21 cellular contexts compared by ENCODE assay signal in the genomic region with DNA sequence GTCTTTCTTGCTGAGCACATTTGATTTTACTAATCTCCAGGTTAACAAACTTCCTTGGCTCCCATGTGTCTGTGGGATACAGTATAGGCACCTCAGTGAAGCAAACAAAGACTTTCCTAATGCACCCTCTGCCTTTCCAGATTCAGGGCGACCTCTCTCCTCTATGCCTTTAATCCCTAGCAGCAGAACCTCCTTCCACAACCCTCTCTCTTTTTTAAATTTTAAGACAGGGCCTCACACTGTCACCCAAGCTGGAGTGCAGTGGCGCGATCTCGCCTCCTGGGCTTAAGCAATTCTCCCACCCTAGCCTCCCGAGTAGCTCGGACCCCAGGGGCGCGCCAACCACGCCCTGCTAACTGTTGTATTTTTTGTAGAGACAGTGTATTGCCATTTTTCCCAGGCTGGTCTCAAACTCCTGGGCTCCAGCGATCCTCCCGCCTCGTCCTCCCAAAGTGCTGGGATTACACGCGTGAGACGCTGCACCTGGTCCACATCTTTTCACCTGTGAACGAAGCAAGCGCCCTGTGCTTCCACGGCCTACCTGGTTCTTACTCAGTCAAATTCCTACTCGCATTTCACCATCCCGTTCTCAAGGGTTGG. TPM values are rescaled to one million over a fixed set of nuclear protein-coding genes. Genes with fewer than 3 reads are reported as not detected.
DNase-seq lines count a peak whose midpoint lies in the region; ATAC-seq and TF ChIP-seq lines count a peak whose summit lies in the region.
"Had no signal": no experiment of that assay in that cellular context is flagged by ENCODE, and none has a peak within 500 bp of the region (broad histone marks: within the 10 kb centered on the region; RNA-seq: fewer than 3 reads in every experiment).

No MANE protein-coding gene starts in this region.

- H4K20me1 ChIP-seq in GM23248 (ENCODE audit: insufficient read depth), result no peaks in the 10 kb centered on the region

- H2BK5ac ChIP-seq in mesenchymal stem cell (ENCODE audit: low read depth, low read length, poor library complexity, severe bottlenecking), result no peak overlapping the region

- H2BK15ac ChIP-seq in mesenchymal stem cell (ENCODE audit: low read depth, poor library complexity, severe bottlenecking), result peak overlapping the region; percentile 36

- H3K4me1 Mint-ChIP-seq in CD4-positive, alpha-beta T cell (ENCODE audit: low read depth), result peaks cover 20% of the 10 kb centered on the region

- H4K8ac ChIP-seq in mesenchymal stem cell (ENCODE audit: low read length), result no peak overlapping the region

- H3K9me3 Mint-ChIP-seq in CD4-positive, alpha-beta T cell, result no peaks in the 10 kb centered on the region
- H3K9me3 Mint-ChIP-seq: CD4-positive, alpha-beta memory T cell had no signal

- no peak for ATAC-seq in CD4-positive, alpha-beta T cell (ENCODE audit: poor library complexity)
- no peak for ATAC-seq in HG02610 (IDR thresholded peaks at IDR 0.05; ENCODE audit: unreplicated experiment)
- ATAC-seq: GM12878, PC-3 had no signal

- H3K27me3 ChIP-seq in CD4-positive, alpha-beta T cell (ENCODE audit: control insufficient read depth, insufficient read depth, low read length), result no peaks in the 10 kb centered on the region
- H3K27me3 ChIP-seq in GM23248 (replicated peaks; ENCODE audit: insufficient read depth) (no peaks in the 10 kb centered on the region), mesenchymal stem cell (ENCODE audit: control insufficient read depth in 1 of 2, insufficient read depth in 1 of 2, low read length in 2 of 2) (no peaks in the 10 kb centered on the region)
- H3K27me3 ChIP-seq: BE2C had no signal

- no peak overlapping the region for H3K4me3 ChIP-seq in GM23248
- H3K4me3 ChIP-seq in SK-N-MC, result no peak overlapping the region
- H3K4me3 ChIP-seq in mesenchymal stem cell (ENCODE audit: insufficient read depth in 1 of 2, low read depth in 1 of 2, low read length in 2 of 2), result no peak overlapping the region
- H3K4me3 ChIP-seq: GM12878 had no signal

- H3K14ac ChIP-seq in mesenchymal stem cell (ENCODE audit: low read length in 2 of 2), result no peak overlapping the region

- peaks cover 20% of the 10 kb centered on the region; the same call in 1 of the 2 replicates for H3K4me1 ChIP-seq in GM23248 (ENCODE audit: insufficient read depth)
- H3K4me1 ChIP-seq in mesenchymal stem cell (ENCODE audit: control insufficient read depth, insufficient read depth, low read depth, low read length), result peaks cover 2% of the 10 kb centered on the region
- H3K4me1 ChIP-seq: BE2C had no signal

- no peak overlapping the region for H2BK12ac ChIP-seq in mesenchymal stem cell (ENCODE audit: low read length in 2 of 2)

- H3K9me3 ChIP-seq in CD4-positive, alpha-beta T cell (ENCODE audit: control insufficient read depth, low read length), result no peaks in the 10 kb centered on the region
- no peaks in the 10 kb centered on the region for H3K9me3 ChIP-seq in GM23248 (ENCODE audit: low read depth)
- H3K9me3 ChIP-seq in SK-N-MC (ENCODE audit: low read depth, low read length), result no peaks in the 10 kb centered on the region
- H3K9me3 ChIP-seq in mesenchymal stem cell (ENCODE audit: control insufficient read depth, low read length), result no peaks in the 10 kb centered on the region
- H3K9me3 ChIP-seq: BE2C had no signal

- H3K27ac Mint-ChIP-seq in CD4-positive, alpha-beta T cell, result no peak overlapping the region

- H4K91ac ChIP-seq in mesenchymal stem cell (ENCODE audit: low read length), result no peak overlapping the region

- POLR2A ChIA-PET in CD4-positive, alpha-beta T cell (lab: Charles Lee), result interaction anchor here (3.1 kb wide), 1 partner anchor 11 kb away, joined by 21 read pairs; the partner anchor contains the start of gene DPP8

- peaks cover 8% of the 10 kb centered on the region for H3K36me3 Mint-ChIP-seq in CD4-positive, alpha-beta T cell (ENCODE audit: low read depth)

- H3K9ac ChIP-seq in GM23248, result no peak overlapping the region
- H3K9ac ChIP-seq in SK-N-MC (ENCODE audit: insufficient read length), result no peak overlapping the region
- H3K9ac ChIP-seq in mesenchymal stem cell (ENCODE audit: low read length), result no peak overlapping the region

- H3F3A ChIP-seq in GM23248 (ENCODE audit: insufficient read depth), result peaks cover 5% of the 10 kb centered on the region

- H2BK120ac ChIP-seq in mesenchymal stem cell (ENCODE audit: low read depth, low read length), result no peak overlapping the region

- TF ChIP-seq CTCF in CD4-positive, alpha-beta T cell (IDR thresholded peaks at IDR 0.05), result no peak

- H3K4me2 ChIP-seq in GM23248 (ENCODE audit: unreplicated experiment) (no peak overlapping the region), mesenchymal stem cell (ENCODE audit: low read length, poor library complexity, severe bottlenecking) (no peak overlapping the region)

- intact Hi-C loops in CD4-positive, alpha-beta T cell (cut with DNase I, micrococcal nuclease), result no loop called here

- H3K36me3 ChIP-seq in GM23248 (ENCODE audit: low read depth) (no peaks in the 10 kb centered on the region), SK-N-MC (ENCODE audit: insufficient read depth, low read length) (0 out of 2 replicates have a peak, but pooled peaks cover 3% of the 10 kb centered on the region), mesenchymal stem cell (ENCODE audit: control insufficient read depth in 1 of 2, insufficient read depth in 2 of 2, low read depth in 1 of 2, low read length in 2 of 2) (no peaks in the 10 kb centered on the region)
- H3K36me3 ChIP-seq: BE2C had no signal

- no peaks in the 10 kb centered on the region for H3K79me1 ChIP-seq in mesenchymal stem cell (replicated peaks; ENCODE audit: low read length, poor library complexity, severe bottlenecking)

- no peak overlapping the region for H3K23ac ChIP-seq in mesenchymal stem cell (ENCODE audit: low read length in 2 of 2)

- CTCF ChIA-PET in CD4-positive, alpha-beta T cell (lab: Charles Lee), result interaction anchor here (0.6 to 1.0 kb wide), 3 partner anchors 10 to 35 kb away, joined by 3 to 5 read pairs (median 3); no protein-coding TSS in a partner anchor

- H3K9me2 ChIP-seq in GM23248 (ENCODE audit: insufficient read depth), result no peaks in the 10 kb centered on the region

- WGBS in GM23248 (ENCODE audit: low coverage in 1 of 2, low lambda C conversion rate in 2 of 2, missing lambda C conversion rate in 2 of 2), 2 experiments, result 93 to 94% methylated on average over 20 of the region's 20 CpGs
- WGBS in mesenchymal stem cell, result 92% methylated on average over 20 of the region's 20 CpGs

- H3K27ac ChIP-seq in CD4-positive, alpha-beta T cell (ENCODE audit: low read depth, low read length), result no peak overlapping the region
- H3K27ac ChIP-seq in GM23248 (no peak overlapping the region), SK-N-MC (peak overlapping the region; percentile 75), mesenchymal stem cell (ENCODE audit: low read length, poor library complexity, severe bottlenecking) (no peak overlapping the region)
- H3K27ac ChIP-seq: RWPE1 had no signal

- in situ Hi-C loops in GM23248 (cut with MboI), result no loop called here

- H3K18ac ChIP-seq in mesenchymal stem cell (ENCODE audit: low read depth in 1 of 2, low read length in 2 of 2), result no peak overlapping the region

- peak overlapping the region; percentile 98; the same call in 1 of the 2 replicates for H2AFZ ChIP-seq in GM23248
- H2AFZ ChIP-seq in mesenchymal stem cell (ENCODE audit: low read depth, low read length), result no peak overlapping the region

- no peak overlapping the region for H2AK5ac ChIP-seq in mesenchymal stem cell (ENCODE audit: low read length, severe bottlenecking)

- no peaks in the 10 kb centered on the region for H3K27me3 Mint-ChIP-seq in CD4-positive, alpha-beta T cell
- H3K27me3 Mint-ChIP-seq: CD4-positive, alpha-beta memory T cell had no signal

- H3K79me2 ChIP-seq in GM23248 (ENCODE audit: insufficient read depth), result peaks cover 38% of the 10 kb centered on the region

- no peak for DNase-seq in CD4-positive, alpha-beta T cell
- DNase-seq in GM23248 (no peak), SK-N-MC (ENCODE audit: low read depth, low spot score) (no peak), mesenchymal stem cell (no peak), cerebellum (ENCODE audit: low spot score) (no peak), H4 (ENCODE audit: low spot score) (no peak)
- DNase-seq in activated naive CD4-positive, alpha-beta T cell treated with anti-CD3 and anti-CD28 coated beads, Interleukin-2, amount 50 U/mL, for 16 hours, result no peak
- DNase-seq: BE2C; Calu3; CD4-positive, alpha-beta memory T cell; DMS53; GDM1; MV-4-11; NCI-H1417 treated with DMSO at 0.1 percent for 48 hours; NCI-H1930; NCI-H510A treated with DMSO at 0.1 percent for 48 hours; NCI-H82; PC-3 had no signal

- H3K4ac ChIP-seq in mesenchymal stem cell (ENCODE audit: low read depth in 1 of 2, low read length in 2 of 2), result peak overlapping the region in 1 of 2 experiments; percentile 30

- peak overlapping the region; percentile 8 for H3K4me3 Mint-ChIP-seq in CD4-positive, alpha-beta T cell

RNA-seq across cellular contexts. Expression of gene HACD3, which starts 1.7 kb away (rescaled TPM):
- 10 to 100 TPM; 13.9 to 14.1 TPM for total RNA-seq in CD4-positive, alpha-beta T cell
- 89.7 and 104 TPM in 2 replicates for total RNA-seq in GM23248 (2014; rRNA removed; shearing (Covaris generic))
- 119 and 135 TPM in 2 replicates for polyA plus RNA-seq in GM23248 (2016; fragmentation: Nextera tagmentation; extraction: Ambion mirVana)
- 73.7 TPM for polyA plus RNA-seq in mesenchymal stem cell (2013, experiment 1 of 2)
- polyA plus RNA-seq in mesenchymal stem cell (2013, experiment 2 of 2), result 76.8 TPM
- 115 TPM for total RNA-seq in cerebellum
- 98.2 and 105 TPM in 2 replicates for total RNA-seq in H4 (2014; rRNA removed; shearing (Covaris generic))

RNA-seq across cellular contexts. Expression of gene DPP8, which starts 11.1 kb away (rescaled TPM):
- 10 to 100 TPM; 41.2 to 45.4 TPM for total RNA-seq in CD4-positive, alpha-beta T cell
- 21.5 and 28.9 TPM in 2 replicates for total RNA-seq in GM23248 (2014; rRNA removed; shearing (Covaris generic))
- 28.0 and 30.1 TPM in 2 replicates for polyA plus RNA-seq in GM23248 (2016; fragmentation: Nextera tagmentation; extraction: Ambion mirVana)
- 20.7 TPM for polyA plus RNA-seq in mesenchymal stem cell (2013, experiment 1 of 2)
- polyA plus RNA-seq in mesenchymal stem cell (2013, experiment 2 of 2), result 21.8 TPM
- total RNA-seq in cerebellum, result 54.5 TPM
- total RNA-seq in H4 (2014; rRNA removed; shearing (Covaris generic)), result 10.7 and 16.8 TPM in 2 replicates
